ENCODE assay signal across 22 cellular contexts in the genomic region with DNA sequence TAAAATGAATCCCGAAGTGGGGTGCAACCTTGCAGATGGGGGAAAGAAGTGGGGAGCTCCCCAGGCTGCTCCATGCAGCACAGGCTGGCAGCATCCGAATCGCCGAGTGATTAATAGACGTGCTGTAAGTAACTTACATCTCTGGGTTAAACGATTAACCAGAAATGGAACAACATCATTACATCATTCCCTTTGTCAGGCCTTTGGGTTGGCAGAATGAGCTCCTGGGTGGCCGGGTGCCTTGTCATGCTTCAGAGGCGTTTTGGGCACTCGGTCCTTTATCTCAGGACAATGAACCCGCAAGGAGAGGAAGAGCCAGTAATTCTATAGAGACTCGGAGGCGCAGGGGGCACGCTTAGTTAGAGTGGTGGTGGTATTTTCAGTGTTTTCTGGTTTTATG.
"Had no signal": no experiment of that assay in that cellular context is flagged by ENCODE, and none has a peak within 500 bp of the region (broad histone marks: within the 10 kb centered on the region; RNA-seq: fewer than 3 reads in every experiment).

No MANE protein-coding gene starts in this region.

- DNase-seq: KBM-7, MV-4-11, NCI-H1048, NCI-H1105, NCI-H1417, NCI-H1436 treated with DMSO at 0.1 percent for 48 hours, NCI-H1694, NCI-H187 treated with DMSO at 0.1 percent for 48 hours, NCI-H2029 treated with DMSO at 0.1 percent for 48 hours, NCI-H2171 treated with DMSO at 0.1 percent for 48 hours, NCI-H446, NCI-H510A, NCI-H524 treated with DMSO at 0.1 percent for 48 hours, NCI-H69, NCI-H774, PC-3, Right ventricle myocardium superior, SIG-M5, SK-N-SH, SW 1271, T-cell had no signal

- ATAC-seq: Panc1, PC-3, T-cell had no signal
